In the genomic region with DNA sequence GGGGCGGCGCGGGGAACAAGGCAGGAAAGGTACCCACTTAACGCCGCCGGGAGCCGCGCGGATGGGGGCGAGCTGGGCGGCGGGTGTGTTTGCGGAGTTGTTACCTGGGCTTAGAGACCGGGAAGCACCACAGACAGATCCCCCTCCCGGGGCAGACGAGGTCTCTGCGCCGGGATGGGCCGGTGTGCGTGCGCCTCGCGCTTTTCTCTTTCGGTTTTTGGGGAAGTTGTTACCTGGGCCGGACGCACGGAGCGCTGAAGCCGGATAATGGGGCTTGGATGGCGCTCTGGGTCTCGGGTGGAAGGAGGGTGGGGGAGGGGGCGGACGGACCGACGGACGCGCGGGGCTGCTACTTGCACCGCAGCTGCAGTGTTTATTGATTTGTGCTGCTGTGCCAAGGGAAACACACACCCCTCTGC, we compare ENCODE assay signal across 8 cellular contexts. TPM values are rescaled to one million over a fixed set of nuclear protein-coding genes. Genes with fewer than 3 reads are reported as not detected.
DNase-seq lines count a peak whose midpoint lies in the region; ATAC-seq, FAIRE-seq and TF ChIP-seq lines count a peak whose summit lies in the region.

No MANE protein-coding gene starts in this region.

- peak; percentile 26 for ATAC-seq in HG03280 (IDR thresholded peaks at IDR 0.05; ENCODE audit: unreplicated experiment)

- TF ChIP-seq CTCF in bronchial epithelial cell (IDR thresholded peaks at IDR 0.05; ENCODE audit: insufficient read depth, low read length, severe bottlenecking): no peak

- no peak for FAIRE-seq in bronchial epithelial cell (lab: Jason Lieb, UNC)

- peak overlapping the region; percentile 83 for H3K4me3 ChIP-seq in bronchial epithelial cell (ENCODE audit: low read depth, low read length)

- H3K27ac ChIP-seq in layer of hippocampus (ENCODE audit: low read depth, low read length): peak overlapping the region; percentile 69

- no peaks in the 10 kb centered on the region for H3K27me3 ChIP-seq in bronchial epithelial cell (ENCODE audit: control insufficient read depth, insufficient read depth, low read length)
- H3K27me3 ChIP-seq in layer of hippocampus (ENCODE audit: control insufficient read depth, insufficient read depth, low read length): no peaks in the 10 kb centered on the region

- DNase-seq in NCI-H2227 (lab: John Stamatoyannopoulos, UW; ENCODE audit: unreplicated experiment): peak; percentile 45
- no peak for DNase-seq in NCI-H2227 treated with DMSO at 0.1 percent for 48 hours (lab: John Stamatoyannopoulos, UW)
- peak; percentile 55 for DNase-seq in UCSD-AML1 (lab: John Stamatoyannopoulos, UW; ENCODE audit: unreplicated experiment)
- DNase-seq in bronchial epithelial cell (ENCODE audit: low read depth): no peak
- DNase-seq in stimulated activated CD4-positive, alpha-beta T cell treated with anti-CD3 and anti-CD28 coated beads, Interleukin-2, amount 100 ng/mL, for 24 hours: peak; percentile 61
- no peak for DNase-seq in SIG-M5 treated with dmso at 0.1 percent for 504 hours (lab: John Stamatoyannopoulos, UW; ENCODE audit: unreplicated experiment)

- H3K36me3 ChIP-seq in bronchial epithelial cell (ENCODE audit: control insufficient read depth, insufficient read depth, low read length): no peaks in the 10 kb centered on the region

RNA-seq across cellular contexts. Expression of a gene that starts 1.2 kb away (rescaled TPM):
- 2.6 and 3.3 TPM in 2 replicates for total RNA-seq in bronchial epithelial cell

Comparison
In these comparisons a context has a peak if more than half of its experiments do, and no peak if none do; other contexts are left out.
1. DNase-seq: peak in NCI-H2227 (single experiment), UCSD-AML1 (single experiment) and stimulated activated CD4-positive, alpha-beta T cell treated with anti-CD3 and anti-CD28 coated beads, Interleukin-2, amount 100 ng/mL, for 24 hours (2 of 2); none in NCI-H2227 treated with DMSO at 0.1 percent for 48 hours (single experiment), bronchial epithelial cell (single experiment) and SIG-M5 treated with dmso at 0.1 percent for 504 hours (single experiment).